10 cellular contexts compared by ENCODE assay signal in genomic region chr1:173332026-173332425, GRCh38.
A peak's percentile ranks its signal among the peaks of the same experiment; 100 is the strongest.
DNase-seq lines count a peak whose midpoint lies in the region; ATAC-seq, FAIRE-seq and TF ChIP-seq lines count a peak whose summit lies in the region.
"Had no signal": no experiment of that assay in that cellular context is flagged by ENCODE, and none has a peak within 500 bp of the region (broad histone marks: within the 10 kb centered on the region; RNA-seq: fewer than 3 reads in every experiment).

No MANE protein-coding gene starts in this region.

- 58 to 71% (median 61%) methylated on average over 2 of the region's 2 CpGs for WGBS in adrenal gland, 4 donors

- H3K4me3 ChIP-seq in AG04450 (ENCODE audit: low read depth, low read length) (no peak overlapping the region), adrenal gland (no peak overlapping the region), left lung (no peak overlapping the region)
- H3K4me3 ChIP-seq: gastrocnemius medialis had no signal

- CTCF ChIA-PET in AG04450 (lab: Charles Lee): interaction anchor here (0.8 to 0.9 kb wide), 2 partner anchors 506 to 589 kb away, joined by 3 to 5 read pairs; no protein-coding TSS in a partner anchor

- TF ChIP-seq CTCF in AG04450 (IDR thresholded peaks at IDR 0.05; ENCODE audit: low read depth, low read length): no peak
- no peak for TF ChIP-seq CTCF in adrenal gland (IDR thresholded peaks at IDR 0.05)
- TF ChIP-seq CTCF in left lung (IDR thresholded peaks at IDR 0.05): no peak

- intact Hi-C loops in adrenal gland (cut with DNase I) (loop anchor here in 1 of 2 donors (10.0 kb wide), 1 partner anchor 73 kb away; no protein-coding TSS in a partner anchor), left lung (cut with DNase I) (no loop called here)

- no peaks in the 10 kb centered on the region for H3K27me3 Mint-ChIP-seq in effector memory CD8-positive, alpha-beta T cell

- H3K9me3 Mint-ChIP-seq in effector memory CD8-positive, alpha-beta T cell: no peaks in the 10 kb centered on the region

- H3K27ac ChIP-seq in AG04450 (ENCODE audit: low read depth, low read length): no peak overlapping the region
- peak overlapping the region in 4 of 5 donors; percentile 55 to 81 (median 68) for H3K27ac ChIP-seq in adrenal gland
- peak overlapping the region in 1 of 2 donors; percentile 53 for H3K27ac ChIP-seq in left lung
- H3K27ac ChIP-seq: gastrocnemius medialis had no signal

- peaks cover 18% of the 10 kb centered on the region in 2 donors for H3K4me1 ChIP-seq in adrenal gland (replicated peaks in 1 of 2)
- H3K4me1 ChIP-seq in left lung: peaks cover 5 to 24% of the 10 kb centered on the region in 2 donors

- H3K36me3 Mint-ChIP-seq in effector memory CD8-positive, alpha-beta T cell (ENCODE audit: insufficient read depth): no peaks in the 10 kb centered on the region

- POLR2A ChIA-PET in AG04450 (lab: Yijun Ruan, JAX): no interaction called here

- H3K4me1 Mint-ChIP-seq in effector memory CD8-positive, alpha-beta T cell (ENCODE audit: low read depth in 2 of 2): peaks cover 9 to 15% of the 10 kb centered on the region in 2 donors

- H3K4me3 Mint-ChIP-seq in effector memory CD8-positive, alpha-beta T cell: no peak overlapping the region

- peak; percentile 77 for ATAC-seq in left lung
- no peak for ATAC-seq in effector memory CD8-positive, alpha-beta T cell (replicated peaks)
- ATAC-seq in HG03378 (IDR thresholded peaks at IDR 0.05; ENCODE audit: unreplicated experiment): no peak
- ATAC-seq in HG03196 (IDR thresholded peaks at IDR 0.05; ENCODE audit: unreplicated experiment): no peak
- ATAC-seq: gastrocnemius medialis had no signal

- H3K9me3 ChIP-seq in AG04450 (ENCODE audit: control insufficient read depth, insufficient read depth, low read length): no peaks in the 10 kb centered on the region
- H3K9me3 ChIP-seq in adrenal gland (replicated peaks in 1 of 3): no peaks in the 10 kb centered on the region
- H3K9me3 ChIP-seq in left lung: no peaks in the 10 kb centered on the region
- H3K9me3 ChIP-seq: gastrocnemius medialis had no signal

- DNase-seq in AG04450 (ENCODE audit: low read depth, low spot score) (peak; percentile 66), H54 (ENCODE audit: insufficient read length, low spot score) (no peak), adrenal gland (peak in 4 of 7 donors; percentile 19 to 54 (median 27)), left lung (peak in 1 of 2 donors; percentile 37), OCI-M1 (lab: John Stamatoyannopoulos, UW) (no peak)
- no peak for DNase-seq in effector memory CD8-positive, alpha-beta T cell
- DNase-seq: gastrocnemius medialis, NCI-H510A treated with DMSO at 0.1 percent for 48 hours had no signal

- no peaks in the 10 kb centered on the region for H3K27me3 ChIP-seq in AG04450 (ENCODE audit: control insufficient read depth, insufficient read depth, low read length)
- no peaks in the 10 kb centered on the region for H3K27me3 ChIP-seq in adrenal gland
- no peaks in the 10 kb centered on the region for H3K27me3 ChIP-seq in left lung
- H3K27me3 ChIP-seq: gastrocnemius medialis had no signal

- peak; percentile 38 for FAIRE-seq in H54 (lab: Jason Lieb, UNC)

- H3K36me3 ChIP-seq in adrenal gland (replicated peaks in 1 of 2) (no peaks in the 10 kb centered on the region), left lung (no peaks in the 10 kb centered on the region)
- H3K36me3 ChIP-seq: gastrocnemius medialis had no signal

- TF ChIP-seq POLR2A in H54 (IDR thresholded peaks at IDR 0.05; ENCODE audit: low read depth, low read length) (no peak), adrenal gland (IDR thresholded peaks at IDR 0.05) (no peak)

- peak overlapping the region in 1 of 2 donors; percentile 78 for H3K27ac Mint-ChIP-seq in effector memory CD8-positive, alpha-beta T cell

Comparison
In these comparisons a context has a peak if more than half of its experiments do, and no peak if none do; other contexts are left out.
1. DNase-seq: peak in AG04450 (single experiment) and adrenal gland (4 of 7); none in H54 (single experiment), OCI-M1 (single experiment) and effector memory CD8-positive, alpha-beta T cell (0 of 3).